2 cellular contexts compared by ENCODE assay signal in the genomic region with DNA sequence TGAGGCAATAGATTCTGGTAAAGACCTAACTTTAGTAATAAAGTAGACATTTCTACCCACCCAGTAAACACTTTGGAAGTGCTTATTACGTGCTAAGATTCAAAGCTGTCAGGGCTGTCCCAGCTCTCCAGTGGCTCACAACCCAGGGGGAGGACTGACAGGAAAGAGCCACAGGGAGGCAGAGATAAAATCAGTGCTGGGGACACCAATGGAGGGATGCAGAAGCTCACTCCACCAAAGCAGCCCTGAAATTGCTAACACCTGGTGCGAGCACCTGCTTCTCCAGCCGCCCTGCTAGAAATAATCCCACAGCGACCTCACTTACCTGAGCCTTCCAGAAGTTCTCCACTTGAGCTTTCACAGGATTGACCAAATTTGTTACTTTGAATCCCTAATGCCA.
TF ChIP-seq lines count a peak whose summit lies in the region.

No MANE protein-coding gene starts in this region.

TF ChIP-seq in SK-N-SH, 30 proteins besides CTCF, POLR2A, EP300 and RAD21 (continued from another document):
- TF ChIP-seq, protein P1, sequence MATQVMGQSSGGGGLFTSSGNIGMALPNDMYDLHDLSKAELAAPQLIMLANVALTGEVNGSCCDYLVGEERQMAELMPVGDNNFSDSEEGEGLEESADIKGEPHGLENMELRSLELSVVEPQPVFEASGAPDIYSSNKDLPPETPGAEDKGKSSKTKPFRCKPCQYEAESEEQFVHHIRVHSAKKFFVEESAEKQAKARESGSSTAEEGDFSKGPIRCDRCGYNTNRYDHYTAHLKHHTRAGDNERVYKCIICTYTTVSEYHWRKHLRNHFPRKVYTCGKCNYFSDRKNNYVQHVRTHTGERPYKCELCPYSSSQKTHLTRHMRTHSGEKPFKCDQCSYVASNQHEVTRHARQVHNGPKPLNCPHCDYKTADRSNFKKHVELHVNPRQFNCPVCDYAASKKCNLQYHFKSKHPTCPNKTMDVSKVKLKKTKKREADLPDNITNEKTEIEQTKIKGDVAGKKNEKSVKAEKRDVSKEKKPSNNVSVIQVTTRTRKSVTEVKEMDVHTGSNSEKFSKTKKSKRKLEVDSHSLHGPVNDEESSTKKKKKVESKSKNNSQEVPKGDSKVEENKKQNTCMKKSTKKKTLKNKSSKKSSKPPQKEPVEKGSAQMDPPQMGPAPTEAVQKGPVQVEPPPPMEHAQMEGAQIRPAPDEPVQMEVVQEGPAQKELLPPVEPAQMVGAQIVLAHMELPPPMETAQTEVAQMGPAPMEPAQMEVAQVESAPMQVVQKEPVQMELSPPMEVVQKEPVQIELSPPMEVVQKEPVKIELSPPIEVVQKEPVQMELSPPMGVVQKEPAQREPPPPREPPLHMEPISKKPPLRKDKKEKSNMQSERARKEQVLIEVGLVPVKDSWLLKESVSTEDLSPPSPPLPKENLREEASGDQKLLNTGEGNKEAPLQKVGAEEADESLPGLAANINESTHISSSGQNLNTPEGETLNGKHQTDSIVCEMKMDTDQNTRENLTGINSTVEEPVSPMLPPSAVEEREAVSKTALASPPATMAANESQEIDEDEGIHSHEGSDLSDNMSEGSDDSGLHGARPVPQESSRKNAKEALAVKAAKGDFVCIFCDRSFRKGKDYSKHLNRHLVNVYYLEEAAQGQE (IDR thresholded peaks at IDR 0.05; ENCODE audit: low read depth, low read length): no peak
- TF ChIP-seq POLR2AphosphoS5 (IDR thresholded peaks at IDR 0.05; ENCODE audit: low read depth, low read length) (no peak), GABPA (IDR thresholded peaks at IDR 0.05; ENCODE audit: low read depth) (no peak), FOSL2 (IDR thresholded peaks at IDR 0.05; ENCODE audit: borderline replicate concordance, low read depth) (no peak), MEF2A (IDR thresholded peaks at IDR 0.05; ENCODE audit: borderline replicate concordance, low read depth) (no peak)
TF ChIP-seq in SK-N-SH: peak in this region for 0.

TF ChIP-seq in SK-N-SH treated with all-trans-retinoic acid at 6 μM for 48 hours, 23 proteins besides CTCF, POLR2A, EP300 and RAD21 (continued from another document):
- TF ChIP-seq, protein P2, sequence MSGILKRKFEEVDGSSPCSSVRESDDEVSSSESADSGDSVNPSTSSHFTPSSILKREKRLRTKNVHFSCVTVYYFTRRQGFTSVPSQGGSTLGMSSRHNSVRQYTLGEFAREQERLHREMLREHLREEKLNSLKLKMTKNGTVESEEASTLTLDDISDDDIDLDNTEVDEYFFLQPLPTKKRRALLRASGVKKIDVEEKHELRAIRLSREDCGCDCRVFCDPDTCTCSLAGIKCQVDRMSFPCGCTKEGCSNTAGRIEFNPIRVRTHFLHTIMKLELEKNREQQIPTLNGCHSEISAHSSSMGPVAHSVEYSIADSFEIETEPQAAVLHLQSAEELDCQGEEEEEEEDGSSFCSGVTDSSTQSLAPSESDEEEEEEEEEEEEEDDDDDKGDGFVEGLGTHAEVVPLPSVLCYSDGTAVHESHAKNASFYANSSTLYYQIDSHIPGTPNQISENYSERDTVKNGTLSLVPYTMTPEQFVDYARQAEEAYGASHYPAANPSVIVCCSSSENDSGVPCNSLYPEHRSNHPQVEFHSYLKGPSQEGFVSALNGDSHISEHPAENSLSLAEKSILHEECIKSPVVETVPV (CRISPR knock-in tag; IDR thresholded peaks at IDR 0.05): no peak
- no peak for TF ChIP-seq ZNF565 (CRISPR knock-in tag; conservative IDR thresholded peaks at IDR 0.05; ENCODE audit: low read depth)
- TF ChIP-seq ARNTL (CRISPR knock-in tag; IDR thresholded peaks at IDR 0.05; ENCODE audit: borderline replicate concordance, low read depth): no peak
- TF ChIP-seq SNAI2 (CRISPR knock-in tag; IDR thresholded peaks at IDR 0.05): no peak
- no peak for TF ChIP-seq ZNF8 (CRISPR knock-in tag; IDR thresholded peaks at IDR 0.05)
- no peak for TF ChIP-seq ISL1 (CRISPR knock-in tag; IDR thresholded peaks at IDR 0.05)
- TF ChIP-seq, protein P3, sequence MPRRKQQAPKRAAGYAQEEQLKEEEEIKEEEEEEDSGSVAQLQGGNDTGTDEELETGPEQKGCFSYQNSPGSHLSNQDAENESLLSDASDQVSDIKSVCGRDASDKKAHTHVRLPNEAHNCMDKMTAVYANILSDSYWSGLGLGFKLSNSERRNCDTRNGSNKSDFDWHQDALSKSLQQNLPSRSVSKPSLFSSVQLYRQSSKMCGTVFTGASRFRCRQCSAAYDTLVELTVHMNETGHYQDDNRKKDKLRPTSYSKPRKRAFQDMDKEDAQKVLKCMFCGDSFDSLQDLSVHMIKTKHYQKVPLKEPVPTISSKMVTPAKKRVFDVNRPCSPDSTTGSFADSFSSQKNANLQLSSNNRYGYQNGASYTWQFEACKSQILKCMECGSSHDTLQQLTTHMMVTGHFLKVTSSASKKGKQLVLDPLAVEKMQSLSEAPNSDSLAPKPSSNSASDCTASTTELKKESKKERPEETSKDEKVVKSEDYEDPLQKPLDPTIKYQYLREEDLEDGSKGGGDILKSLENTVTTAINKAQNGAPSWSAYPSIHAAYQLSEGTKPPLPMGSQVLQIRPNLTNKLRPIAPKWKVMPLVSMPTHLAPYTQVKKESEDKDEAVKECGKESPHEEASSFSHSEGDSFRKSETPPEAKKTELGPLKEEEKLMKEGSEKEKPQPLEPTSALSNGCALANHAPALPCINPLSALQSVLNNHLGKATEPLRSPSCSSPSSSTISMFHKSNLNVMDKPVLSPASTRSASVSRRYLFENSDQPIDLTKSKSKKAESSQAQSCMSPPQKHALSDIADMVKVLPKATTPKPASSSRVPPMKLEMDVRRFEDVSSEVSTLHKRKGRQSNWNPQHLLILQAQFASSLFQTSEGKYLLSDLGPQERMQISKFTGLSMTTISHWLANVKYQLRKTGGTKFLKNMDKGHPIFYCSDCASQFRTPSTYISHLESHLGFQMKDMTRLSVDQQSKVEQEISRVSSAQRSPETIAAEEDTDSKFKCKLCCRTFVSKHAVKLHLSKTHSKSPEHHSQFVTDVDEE (CRISPR knock-in tag; IDR thresholded peaks at IDR 0.05): no peak
- TF ChIP-seq, protein P4, sequence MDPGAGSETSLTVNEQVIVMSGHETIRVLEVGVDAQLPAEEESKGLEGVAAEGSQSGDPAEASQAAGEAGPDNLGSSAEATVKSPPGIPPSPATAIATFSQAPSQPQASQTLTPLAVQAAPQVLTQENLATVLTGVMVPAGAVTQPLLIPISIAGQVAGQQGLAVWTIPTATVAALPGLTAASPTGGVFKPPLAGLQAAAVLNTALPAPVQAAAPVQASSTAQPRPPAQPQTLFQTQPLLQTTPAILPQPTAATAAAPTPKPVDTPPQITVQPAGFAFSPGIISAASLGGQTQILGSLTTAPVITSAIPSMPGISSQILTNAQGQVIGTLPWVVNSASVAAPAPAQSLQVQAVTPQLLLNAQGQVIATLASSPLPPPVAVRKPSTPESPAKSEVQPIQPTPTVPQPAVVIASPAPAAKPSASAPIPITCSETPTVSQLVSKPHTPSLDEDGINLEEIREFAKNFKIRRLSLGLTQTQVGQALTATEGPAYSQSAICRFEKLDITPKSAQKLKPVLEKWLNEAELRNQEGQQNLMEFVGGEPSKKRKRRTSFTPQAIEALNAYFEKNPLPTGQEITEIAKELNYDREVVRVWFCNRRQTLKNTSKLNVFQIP (CRISPR knock-in tag; IDR thresholded peaks at IDR 0.05; ENCODE audit: borderline replicate concordance, low read depth): no peak
- no peak for TF ChIP-seq CSDC2 (CRISPR knock-in tag; IDR thresholded peaks at IDR 0.05)
- TF ChIP-seq, protein P5, sequence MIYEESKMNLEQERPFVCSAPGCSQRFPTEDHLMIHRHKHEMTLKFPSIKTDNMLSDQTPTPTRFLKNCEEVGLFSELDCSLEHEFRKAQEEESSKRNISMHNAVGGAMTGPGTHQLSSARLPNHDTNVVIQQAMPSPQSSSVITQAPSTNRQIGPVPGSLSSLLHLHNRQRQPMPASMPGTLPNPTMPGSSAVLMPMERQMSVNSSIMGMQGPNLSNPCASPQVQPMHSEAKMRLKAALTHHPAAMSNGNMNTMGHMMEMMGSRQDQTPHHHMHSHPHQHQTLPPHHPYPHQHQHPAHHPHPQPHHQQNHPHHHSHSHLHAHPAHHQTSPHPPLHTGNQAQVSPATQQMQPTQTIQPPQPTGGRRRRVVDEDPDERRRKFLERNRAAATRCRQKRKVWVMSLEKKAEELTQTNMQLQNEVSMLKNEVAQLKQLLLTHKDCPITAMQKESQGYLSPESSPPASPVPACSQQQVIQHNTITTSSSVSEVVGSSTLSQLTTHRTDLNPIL (CRISPR knock-in tag; IDR thresholded peaks at IDR 0.05; ENCODE audit: low read depth): no peak
- no peak for TF ChIP-seq GLIS3 (CRISPR knock-in tag; IDR thresholded peaks at IDR 0.05)
- TF ChIP-seq TCF4 (CRISPR knock-in tag; IDR thresholded peaks at IDR 0.05; ENCODE audit: borderline replicate concordance): no peak
- no peak for TF ChIP-seq PPARA (CRISPR knock-in tag; IDR thresholded peaks at IDR 0.05; ENCODE audit: borderline replicate concordance)
- TF ChIP-seq ZC3H10 (CRISPR knock-in tag; IDR thresholded peaks at IDR 0.05): no peak
- TF ChIP-seq ZFP30 (CRISPR knock-in tag; IDR thresholded peaks at IDR 0.05): no peak
